ENCODE assay signal across 18 cellular contexts in genomic region chr9:137026384-137026783, GRCh38. TPM values are rescaled to one million over a fixed set of nuclear protein-coding genes. Genes with fewer than 3 reads are reported as not detected.
DNase-seq lines count a peak whose midpoint lies in the region; ATAC-seq and TF ChIP-seq lines count a peak whose summit lies in the region.
"Had no signal": no experiment of that assay in that cellular context is flagged by ENCODE, and none has a peak within 500 bp of the region (broad histone marks: within the 10 kb centered on the region; RNA-seq: fewer than 3 reads in every experiment).

No MANE protein-coding gene starts in this region.

- H3K23ac ChIP-seq in trophoblast cell (ENCODE audit: low read length): no peak overlapping the region

- no peaks in the 10 kb centered on the region for H3K36me3 Mint-ChIP-seq in activated naive CD8-positive, alpha-beta T cell treated with anti-CD3 and anti-CD28 coated beads, Interleukin-2, amount 10 ng/mL, durations not matched to agents 7 days and 5 days
- no peaks in the 10 kb centered on the region for H3K36me3 Mint-ChIP-seq in activated naive CD8-positive, alpha-beta T cell treated with anti-CD3 and anti-CD28 coated beads, Interleukin-2, amount 50 U/mL, for 24 hours (ENCODE audit: low read depth)
- H3K36me3 Mint-ChIP-seq in activated T-helper 1 cell treated with anti-CD3 and anti-CD28 coated beads, Interleukin-12 subunit alpha, Interleukin-12 subunit beta, Interleukin-2, Interleukin-4 antibody, amounts not matched to agents 30 ng/mL and 10 ng/mL and 1 ng/mL, durations not matched to agents 14 hours and 24 hours and 36 hours (ENCODE audit: low read depth): no peaks in the 10 kb centered on the region
- H3K36me3 Mint-ChIP-seq in natural killer cell treated with Interleukin-12 subunit alpha and Interleukin-12 subunit beta and Interleukin-15 and Interleukin-18, amount 100 ng/mL, for 72 hours: no peaks in the 10 kb centered on the region
- no peaks in the 10 kb centered on the region for H3K36me3 Mint-ChIP-seq in type B pancreatic cell

- POLR2A ChIA-PET in activated naive CD8-positive, alpha-beta T cell treated with anti-CD3 and anti-CD28 coated beads, Interleukin-2, amount 10 ng/mL, durations not matched to agents 7 days and 5 days (lab: Charles Lee): interaction anchor here (0.7 to 1.9 kb wide), 6 partner anchors 9 to 78 kb away, joined by 3 to 9 read pairs (median 4); partner anchors contain the start of genes CLIC3 and PAXX

- peak overlapping the region; percentile 21 for H3K27ac Mint-ChIP-seq in activated naive CD8-positive, alpha-beta T cell treated with anti-CD3 and anti-CD28 coated beads, Interleukin-2, amount 10 ng/mL, durations not matched to agents 7 days and 5 days
- no peak overlapping the region for H3K27ac Mint-ChIP-seq in activated naive CD8-positive, alpha-beta T cell treated with anti-CD3 and anti-CD28 coated beads, Interleukin-2, amount 50 U/mL, for 24 hours
- no peak overlapping the region for H3K27ac Mint-ChIP-seq in activated T-helper 1 cell treated with anti-CD3 and anti-CD28 coated beads, Interleukin-12 subunit alpha, Interleukin-12 subunit beta, Interleukin-2, Interleukin-4 antibody, amounts not matched to agents 30 ng/mL and 10 ng/mL and 1 ng/mL, durations not matched to agents 14 hours and 24 hours and 36 hours
- no peak overlapping the region for H3K27ac Mint-ChIP-seq in natural killer cell treated with Interleukin-12 subunit alpha and Interleukin-12 subunit beta and Interleukin-15 and Interleukin-18, amount 100 ng/mL, for 72 hours
- H3K27ac Mint-ChIP-seq in type B pancreatic cell: no peak overlapping the region
- H3K27ac Mint-ChIP-seq: activated naive CD4-positive, alpha-beta T cell treated with anti-CD3 and anti-CD28 coated beads for 36 hours had no signal

- WGBS in trophoblast cell (ENCODE audit: extremely low coverage, insufficient coverage, insufficient read length): no CpG with 5 or more reads among the region's 2 CpGs

- no peak overlapping the region for H4K12ac ChIP-seq in trophoblast cell (ENCODE audit: low read depth, low read length)

- H2AK5ac ChIP-seq in trophoblast cell (ENCODE audit: low read length): no peak overlapping the region

- no peak overlapping the region for H3K14ac ChIP-seq in trophoblast cell (ENCODE audit: low read length)

- H3K4ac ChIP-seq in trophoblast cell (ENCODE audit: low read depth, low read length): no peak overlapping the region

- H4K91ac ChIP-seq in trophoblast cell (ENCODE audit: low read depth, low read length): no peak overlapping the region

- H2AFZ ChIP-seq in trophoblast cell (ENCODE audit: insufficient read depth, low read length, poor library complexity): no peak overlapping the region

- intact Hi-C loops in activated T-helper 1 cell treated with anti-CD3 and anti-CD28 coated beads, Interleukin-12 subunit alpha, Interleukin-12 subunit beta, Interleukin-2, Interleukin-4 antibody, amounts not matched to agents 30 ng/mL and 10 ng/mL and 1 ng/mL, durations not matched to agents 14 hours and 24 hours and 36 hours (cut with micrococcal nuclease): loop anchor here (5.0 to 10.0 kb wide), 4 partner anchors 79 to 542 kb away; partner anchors contain the start of genes C8G, RNF208 and SEC16A

- TF ChIP-seq CTCF in type B pancreatic cell (conservative IDR thresholded peaks at IDR 0.05): no peak

- no peak overlapping the region for H2BK12ac ChIP-seq in trophoblast cell (ENCODE audit: low read length)

- no peak overlapping the region for H4K8ac ChIP-seq in trophoblast cell (ENCODE audit: low read depth, low read length)

- ATAC-seq in activated naive CD8-positive, alpha-beta T cell treated with anti-CD3 and anti-CD28 coated beads, Interleukin-2, amount 10 ng/mL, durations not matched to agents 7 days and 5 days (ENCODE audit: low read depth): no peak
- ATAC-seq in activated naive CD8-positive, alpha-beta T cell treated with anti-CD3 and anti-CD28 coated beads, Interleukin-2, amount 50 U/mL, for 24 hours: no peak
- no peak for ATAC-seq in natural killer cell treated with Interleukin-12 subunit alpha and Interleukin-12 subunit beta and Interleukin-15 and Interleukin-18, amount 100 ng/mL, for 72 hours
- ATAC-seq: upper lobe of right lung had no signal

- peaks cover 2% of the 10 kb centered on the region for H3K27me3 Mint-ChIP-seq in activated naive CD8-positive, alpha-beta T cell treated with anti-CD3 and anti-CD28 coated beads, Interleukin-2, amount 10 ng/mL, durations not matched to agents 7 days and 5 days
- H3K27me3 Mint-ChIP-seq in activated naive CD8-positive, alpha-beta T cell treated with anti-CD3 and anti-CD28 coated beads, Interleukin-2, amount 50 U/mL, for 24 hours: peaks cover 4% of the 10 kb centered on the region
- no peaks in the 10 kb centered on the region for H3K27me3 Mint-ChIP-seq in activated T-helper 1 cell treated with anti-CD3 and anti-CD28 coated beads, Interleukin-12 subunit alpha, Interleukin-12 subunit beta, Interleukin-2, Interleukin-4 antibody, amounts not matched to agents 30 ng/mL and 10 ng/mL and 1 ng/mL, durations not matched to agents 14 hours and 24 hours and 36 hours (ENCODE audit: insufficient read depth)
- H3K27me3 Mint-ChIP-seq in natural killer cell treated with Interleukin-12 subunit alpha and Interleukin-12 subunit beta and Interleukin-15 and Interleukin-18, amount 100 ng/mL, for 72 hours: no peaks in the 10 kb centered on the region
- no peaks in the 10 kb centered on the region for H3K27me3 Mint-ChIP-seq in type B pancreatic cell

- H3K4me2 ChIP-seq in trophoblast cell (ENCODE audit: low read length): no peak overlapping the region

- no peaks in the 10 kb centered on the region for H3K36me3 ChIP-seq in trophoblast cell (ENCODE audit: control insufficient read depth in 1 of 2, insufficient read depth in 2 of 2, low read length in 2 of 2)
- H3K36me3 ChIP-seq: esophagus squamous epithelium, upper lobe of right lung had no signal

- H3K4me3 ChIP-seq in trophoblast cell (ENCODE audit: low read depth, low read length): no peak overlapping the region

- no peaks in the 10 kb centered on the region for H3K79me2 ChIP-seq in trophoblast cell (ENCODE audit: control insufficient read depth, insufficient read depth, low read length, poor library complexity)

- H2BK120ac ChIP-seq in trophoblast cell (ENCODE audit: insufficient read depth, low read length, poor library complexity): no peak overlapping the region

- no peak overlapping the region for H3K4me3 Mint-ChIP-seq in activated naive CD8-positive, alpha-beta T cell treated with anti-CD3 and anti-CD28 coated beads, Interleukin-2, amount 10 ng/mL, durations not matched to agents 7 days and 5 days
- H3K4me3 Mint-ChIP-seq in activated naive CD8-positive, alpha-beta T cell treated with anti-CD3 and anti-CD28 coated beads, Interleukin-2, amount 50 U/mL, for 24 hours: no peak overlapping the region
- peak overlapping the region; percentile 83 for H3K4me3 Mint-ChIP-seq in activated T-helper 1 cell treated with anti-CD3 and anti-CD28 coated beads, Interleukin-12 subunit alpha, Interleukin-12 subunit beta, Interleukin-2, Interleukin-4 antibody, amounts not matched to agents 30 ng/mL and 10 ng/mL and 1 ng/mL, durations not matched to agents 14 hours and 24 hours and 36 hours
- peak overlapping the region; percentile 27 for H3K4me3 Mint-ChIP-seq in natural killer cell treated with Interleukin-12 subunit alpha and Interleukin-12 subunit beta and Interleukin-15 and Interleukin-18, amount 100 ng/mL, for 72 hours
- H3K4me3 Mint-ChIP-seq in type B pancreatic cell: peak overlapping the region; percentile 36

- H3K4me1 Mint-ChIP-seq in activated naive CD8-positive, alpha-beta T cell treated with anti-CD3 and anti-CD28 coated beads, Interleukin-2, amount 10 ng/mL, durations not matched to agents 7 days and 5 days: peaks cover 23% of the 10 kb centered on the region
- peaks cover 27% of the 10 kb centered on the region for H3K4me1 Mint-ChIP-seq in activated naive CD8-positive, alpha-beta T cell treated with anti-CD3 and anti-CD28 coated beads, Interleukin-2, amount 50 U/mL, for 24 hours
- H3K4me1 Mint-ChIP-seq in activated T-helper 1 cell treated with anti-CD3 and anti-CD28 coated beads, Interleukin-12 subunit alpha, Interleukin-12 subunit beta, Interleukin-2, Interleukin-4 antibody, amounts not matched to agents 30 ng/mL and 10 ng/mL and 1 ng/mL, durations not matched to agents 14 hours and 24 hours and 36 hours (ENCODE audit: low read depth): peaks cover 18% of the 10 kb centered on the region
- H3K4me1 Mint-ChIP-seq in natural killer cell treated with Interleukin-12 subunit alpha and Interleukin-12 subunit beta and Interleukin-15 and Interleukin-18, amount 100 ng/mL, for 72 hours (ENCODE audit: low read depth in 2 of 2): peaks cover 17 to 29% of the 10 kb centered on the region in 2 donors
- H3K4me1 Mint-ChIP-seq in type B pancreatic cell (ENCODE audit: unreplicated experiment): no peaks in the 10 kb centered on the region

- H3K4me1 ChIP-seq in trophoblast cell (ENCODE audit: control insufficient read depth in 1 of 2, insufficient read depth in 2 of 2, low read length in 2 of 2): peaks cover 6 to 8% of the 10 kb centered on the region in 2 experiments

- H3K27ac ChIP-seq in trophoblast cell (ENCODE audit: low read depth, low read length): no peak overlapping the region
- H3K27ac ChIP-seq: upper lobe of right lung had no signal

- H3K9me3 ChIP-seq in trophoblast cell (ENCODE audit: insufficient read depth, low read depth, low read length): peaks cover 5% of the 10 kb centered on the region
- H3K9me3 ChIP-seq: esophagus squamous epithelium, upper lobe of right lung had no signal

- H2BK5ac ChIP-seq in trophoblast cell (ENCODE audit: low read depth, low read length, poor library complexity): no peak overlapping the region

- H3K18ac ChIP-seq in trophoblast cell (ENCODE audit: low read length): no peak overlapping the region

- H3K9me3 Mint-ChIP-seq in activated naive CD8-positive, alpha-beta T cell treated with anti-CD3 and anti-CD28 coated beads, Interleukin-2, amount 10 ng/mL, durations not matched to agents 7 days and 5 days: no peaks in the 10 kb centered on the region
- no peaks in the 10 kb centered on the region for H3K9me3 Mint-ChIP-seq in activated naive CD8-positive, alpha-beta T cell treated with anti-CD3 and anti-CD28 coated beads, Interleukin-2, amount 50 U/mL, for 24 hours
- H3K9me3 Mint-ChIP-seq in activated T-helper 1 cell treated with anti-CD3 and anti-CD28 coated beads, Interleukin-12 subunit alpha, Interleukin-12 subunit beta, Interleukin-2, Interleukin-4 antibody, amounts not matched to agents 30 ng/mL and 10 ng/mL and 1 ng/mL, durations not matched to agents 14 hours and 24 hours and 36 hours: no peaks in the 10 kb centered on the region
- no peaks in the 10 kb centered on the region for H3K9me3 Mint-ChIP-seq in natural killer cell treated with Interleukin-12 subunit alpha and Interleukin-12 subunit beta and Interleukin-15 and Interleukin-18, amount 100 ng/mL, for 72 hours
- H3K9me3 Mint-ChIP-seq in type B pancreatic cell: no peaks in the 10 kb centered on the region
- H3K9me3 Mint-ChIP-seq: activated naive CD4-positive, alpha-beta T cell treated with anti-CD3 and anti-CD28 coated beads for 36 hours had no signal

- no peaks in the 10 kb centered on the region for H3K79me1 ChIP-seq in trophoblast cell (ENCODE audit: low read length)

- H3K27me3 ChIP-seq in trophoblast cell (ENCODE audit: insufficient read depth, low read length): peaks cover 9% of the 10 kb centered on the region
- H3K27me3 ChIP-seq: esophagus squamous epithelium, upper lobe of right lung had no signal

- no peak overlapping the region for H3K9ac ChIP-seq in trophoblast cell (ENCODE audit: low read length)

- no peak for DNase-seq in activated naive CD8-positive, alpha-beta T cell treated with anti-CD3 and anti-CD28 coated beads, Interleukin-2, amount 10 ng/mL, durations not matched to agents 7 days and 5 days
- no peak for DNase-seq in activated naive CD8-positive, alpha-beta T cell treated with anti-CD3 and anti-CD28 coated beads, Interleukin-2, amount 50 U/mL, for 24 hours
- no peak for DNase-seq in activated T-helper 1 cell treated with anti-CD3 and anti-CD28 coated beads, Interleukin-12 subunit alpha, Interleukin-12 subunit beta, Interleukin-2, Interleukin-4 antibody, amounts not matched to agents 30 ng/mL and 10 ng/mL and 1 ng/mL, durations not matched to agents 14 hours and 24 hours and 36 hours (ENCODE audit: low spot score)
- DNase-seq in natural killer cell treated with Interleukin-12 subunit alpha and Interleukin-12 subunit beta and Interleukin-15 and Interleukin-18, amount 100 ng/mL, for 72 hours (ENCODE audit: low spot score): no peak
- no peak for DNase-seq in type B pancreatic cell (ENCODE audit: extremely low spot score, unreplicated experiment)
- no peak for DNase-seq in trophoblast cell
- DNase-seq in NCI-H1930 (lab: John Stamatoyannopoulos, UW): no peak
- DNase-seq in NAMALWA (ENCODE audit: low spot score): no peak
- DNase-seq: ACHN; activated CD4-positive, alpha-beta T cell treated with anti-CD3 and anti-CD28 coated beads for 1 hour; activated CD8-positive, alpha-beta memory T cell treated with anti-CD3 and anti-CD28 coated beads, Interleukin-2, amount 50 U/mL, for 4 hours; activated naive CD4-positive, alpha-beta T cell treated with anti-CD3 and anti-CD28 coated beads for 36 hours; esophagus squamous epithelium; GDM1; KG1; upper lobe of right lung had no signal

RNA-seq across cellular contexts. Expression of gene ABCA2, which starts 1.7 kb away (rescaled TPM):
- 10 to 100 TPM; 67.1 to 74.5 TPM for total RNA-seq in activated naive CD8-positive, alpha-beta T cell treated with anti-CD3 and anti-CD28 coated beads, Interleukin-2, amount 10 ng/mL, durations not matched to agents 7 days and 5 days
- 25.7 and 26.9 TPM in 2 replicates for total RNA-seq in activated T-helper 1 cell treated with anti-CD3 and anti-CD28 coated beads, Interleukin-12 subunit alpha, Interleukin-12 subunit beta, Interleukin-2, Interleukin-4 antibody, amounts not matched to agents 30 ng/mL and 10 ng/mL and 1 ng/mL, durations not matched to agents 14 hours and 24 hours and 36 hours
- total RNA-seq in natural killer cell treated with Interleukin-12 subunit alpha and Interleukin-12 subunit beta and Interleukin-15 and Interleukin-18, amount 100 ng/mL, for 72 hours: 100 to 1,000 TPM in 1 of 2 donors, 10 to 100 TPM in 1; 77.6 to 109 TPM
- 44.7 and 47.7 TPM in 2 replicates for total RNA-seq in type B pancreatic cell (ENCODE audit: low replicate concordance)
- 6.9 and 7.1 TPM in 2 replicates for polyA plus RNA-seq in trophoblast cell (2013)

RNA-seq across cellular contexts. Expression of gene FUT7, which starts 5.5 kb away (rescaled TPM):
- under 1 TPM; 0.39 to 0.62 TPM for total RNA-seq in activated naive CD8-positive, alpha-beta T cell treated with anti-CD3 and anti-CD28 coated beads, Interleukin-2, amount 10 ng/mL, durations not matched to agents 7 days and 5 days
- total RNA-seq in activated T-helper 1 cell treated with anti-CD3 and anti-CD28 coated beads, Interleukin-12 subunit alpha, Interleukin-12 subunit beta, Interleukin-2, Interleukin-4 antibody, amounts not matched to agents 30 ng/mL and 10 ng/mL and 1 ng/mL, durations not matched to agents 14 hours and 24 hours and 36 hours: 0.16 and 0.22 TPM in 2 replicates
- 10 to 100 TPM; 10.0 to 17.8 TPM for total RNA-seq in natural killer cell treated with Interleukin-12 subunit alpha and Interleukin-12 subunit beta and Interleukin-15 and Interleukin-18, amount 100 ng/mL, for 72 hours
- total RNA-seq in type B pancreatic cell (ENCODE audit: low replicate concordance): not detected in 2 replicates
- not detected in 2 replicates for polyA plus RNA-seq in trophoblast cell (2013)
- total RNA-seq: activated naive CD4-positive, alpha-beta T cell treated with anti-CD3 and anti-CD28 coated beads for 36 hours; dermis microvascular lymphatic vessel endothelial cell; mammary epithelial cell had no signal
- polyA plus RNA-seq: mammary epithelial cell had no signal

RNA-seq across cellular contexts. Expression of gene NPDC1, which starts 19.6 kb away (rescaled TPM):
- 10 to 100 TPM; 22.4 to 27.0 TPM for total RNA-seq in activated naive CD8-positive, alpha-beta T cell treated with anti-CD3 and anti-CD28 coated beads, Interleukin-2, amount 10 ng/mL, durations not matched to agents 7 days and 5 days
- total RNA-seq in activated T-helper 1 cell treated with anti-CD3 and anti-CD28 coated beads, Interleukin-12 subunit alpha, Interleukin-12 subunit beta, Interleukin-2, Interleukin-4 antibody, amounts not matched to agents 30 ng/mL and 10 ng/mL and 1 ng/mL, durations not matched to agents 14 hours and 24 hours and 36 hours: 78.2 and 80.1 TPM in 2 replicates
- total RNA-seq in natural killer cell treated with Interleukin-12 subunit alpha and Interleukin-12 subunit beta and Interleukin-15 and Interleukin-18, amount 100 ng/mL, for 72 hours: 10 to 100 TPM; 11.2 to 41.7 TPM
- 68.0 and 70.3 TPM in 2 replicates for total RNA-seq in type B pancreatic cell (ENCODE audit: low replicate concordance)
- 3.7 and 4.7 TPM in 2 replicates for polyA plus RNA-seq in trophoblast cell (2013)

RNA-seq across cellular contexts. Expression of gene ENTPD2, which starts 27.5 kb away (rescaled TPM):
- total RNA-seq in activated naive CD8-positive, alpha-beta T cell treated with anti-CD3 and anti-CD28 coated beads, Interleukin-2, amount 10 ng/mL, durations not matched to agents 7 days and 5 days: not detected
- total RNA-seq in activated T-helper 1 cell treated with anti-CD3 and anti-CD28 coated beads, Interleukin-12 subunit alpha, Interleukin-12 subunit beta, Interleukin-2, Interleukin-4 antibody, amounts not matched to agents 30 ng/mL and 10 ng/mL and 1 ng/mL, durations not matched to agents 14 hours and 24 hours and 36 hours: not detected in 2 replicates
- total RNA-seq in natural killer cell treated with Interleukin-12 subunit alpha and Interleukin-12 subunit beta and Interleukin-15 and Interleukin-18, amount 100 ng/mL, for 72 hours: not detected
- 3.3 and 6.4 TPM in 2 replicates for total RNA-seq in type B pancreatic cell (ENCODE audit: low replicate concordance)
- 1.2 TPM in 2 replicates for polyA plus RNA-seq in trophoblast cell (2013)
- total RNA-seq: activated naive CD4-positive, alpha-beta T cell treated with anti-CD3 and anti-CD28 coated beads for 36 hours; dermis microvascular lymphatic vessel endothelial cell had no signal

RNA-seq across cellular contexts. Expression of gene CLIC3, which starts 30.0 kb away (rescaled TPM):
- total RNA-seq in activated naive CD8-positive, alpha-beta T cell treated with anti-CD3 and anti-CD28 coated beads, Interleukin-2, amount 10 ng/mL, durations not matched to agents 7 days and 5 days: 10 to 100 TPM; 13.3 to 14.7 TPM
- not detected in 2 replicates for total RNA-seq in activated T-helper 1 cell treated with anti-CD3 and anti-CD28 coated beads, Interleukin-12 subunit alpha, Interleukin-12 subunit beta, Interleukin-2, Interleukin-4 antibody, amounts not matched to agents 30 ng/mL and 10 ng/mL and 1 ng/mL, durations not matched to agents 14 hours and 24 hours and 36 hours
- 10 to 100 TPM in 1 of 2 donors, 1 to 10 TPM in 1; 4.3 to 38.2 TPM for total RNA-seq in natural killer cell treated with Interleukin-12 subunit alpha and Interleukin-12 subunit beta and Interleukin-15 and Interleukin-18, amount 100 ng/mL, for 72 hours
- 38.6 and 63.3 TPM in 2 replicates for total RNA-seq in type B pancreatic cell (ENCODE audit: low replicate concordance)
- polyA plus RNA-seq in trophoblast cell (2013): 116 and 128 TPM in 2 replicates
- total RNA-seq: activated naive CD4-positive, alpha-beta T cell treated with anti-CD3 and anti-CD28 coated beads for 36 hours; dermis microvascular lymphatic vessel endothelial cell had no signal

Comparison
In these comparisons a context has a peak if more than half of its experiments do, and no peak if none do; other contexts are left out.
1. H3K4me3 Mint-ChIP-seq: peak in activated T-helper 1 cell treated with anti-CD3 and anti-CD28 coated beads, Interleukin-12 subunit alpha, Interleukin-12 subunit beta, Interleukin-2, Interleukin-4 antibody, amounts not matched to agents 30 ng/mL and 10 ng/mL and 1 ng/mL, durations not matched to agents 14 hours and 24 hours and 36 hours (single experiment), natural killer cell treated with Interleukin-12 subunit alpha and Interleukin-12 subunit beta and Interleukin-15 and Interleukin-18, amount 100 ng/mL, for 72 hours (single experiment) and type B pancreatic cell (single experiment); none in activated naive CD8-positive, alpha-beta T cell treated with anti-CD3 and anti-CD28 coated beads, Interleukin-2, amount 10 ng/mL, durations not matched to agents 7 days and 5 days (single experiment) and activated naive CD8-positive, alpha-beta T cell treated with anti-CD3 and anti-CD28 coated beads, Interleukin-2, amount 50 U/mL, for 24 hours (single experiment).